In genomic region chr2:113084249-113085000, GRCh38 we compare ENCODE assay signal across 10 cellular contexts. TPM values are rescaled to one million over a fixed set of nuclear protein-coding genes. Genes with fewer than 3 reads are reported as not detected.
A peak's percentile ranks its signal among the peaks of the same experiment; 100 is the strongest.
DNase-seq lines count a peak whose midpoint lies in the region; ATAC-seq, FAIRE-seq and TF ChIP-seq lines count a peak whose summit lies in the region.
"Had no signal": no experiment of that assay in that cellular context is flagged by ENCODE, and none has a peak within 500 bp of the region (broad histone marks: within the 10 kb centered on the region; RNA-seq: fewer than 3 reads in every experiment).

No MANE protein-coding gene starts in this region.

- no peak for FAIRE-seq in A549 (lab: Jason Lieb, UNC)
- FAIRE-seq: GM12891 had no signal

- POLR2A ChIA-PET in A549 (lab: Yijun Ruan, JAX): no interaction called here

- no peaks in the 10 kb centered on the region for H3K36me3 ChIP-seq in Peyer's patch

- ATAC-seq in A549 (peak in 1 of 2 experiments; percentile 51; a peak in 1 of 6 replicates), HG03342 (IDR thresholded peaks at IDR 0.05; ENCODE audit: unreplicated experiment) (no peak)

- H3K4me3 ChIP-seq in A549: no peak overlapping the region
- no peak overlapping the region for H3K4me3 ChIP-seq in Peyer's patch
- H3K4me3 ChIP-seq in fibroblast of pulmonary artery (replicated peaks; ENCODE audit: low read depth, low read length): no peak overlapping the region

- peak; percentile 50 for TF ChIP-seq CTCF in A549 (IDR thresholded peaks at IDR 0.05)
- peak in 4 of 6 experiments; percentile 21 to 67 (median 60) for TF ChIP-seq CTCF in Peyer's patch (IDR thresholded peaks at IDR 0.05)
- peak; percentile 51 for TF ChIP-seq CTCF in fibroblast of pulmonary artery (IDR thresholded peaks at IDR 0.05; ENCODE audit: low read length, missing control alignments)

- H3K4me2 ChIP-seq in A549: no peak overlapping the region

- CTCF ChIA-PET in A549 (lab: Yijun Ruan, JAX): interaction anchor here (0.6 to 12.9 kb wide), 16 partner anchors 8 to 450 kb away, joined by 3 to 150 read pairs (median 4); no protein-coding TSS in a partner anchor

- TF ChIP-seq EP300 in A549 (IDR thresholded peaks at IDR 0.05): no peak

- no peaks in the 10 kb centered on the region for H3K27me3 ChIP-seq in Peyer's patch

- H3K4me1 ChIP-seq in A549 (no peaks in the 10 kb centered on the region), Peyer's patch (no peaks in the 10 kb centered on the region)

- TF ChIP-seq RAD21 in A549 (conservative IDR thresholded peaks at IDR 0.05 in 1 of 2, IDR thresholded peaks at IDR 0.05 in 1 of 2): peak; percentile 40 to 50; a peak in 4 of 5 replicates

- 11% methylated on average over 5 of the region's 5 CpGs for WGBS in A549 (ENCODE audit: missing lambda C conversion rate)

- DNase-seq in A549 (ENCODE audit: low read depth in 1 of 2, low spot score in 1 of 2) (no peak), GM03348 (ENCODE audit: low spot score) (peak; percentile 30), Peyer's patch (no peak), fibroblast of pulmonary artery (ENCODE audit: low read depth) (peak; percentile 19), putamen (ENCODE audit: low spot score) (no peak), NCI-H446 treated with DMSO at 0.1 percent for 48 hours (lab: John Stamatoyannopoulos, UW) (no peak), T1000 (lab: John Stamatoyannopoulos, UW) (no peak)

- H3K27ac ChIP-seq in A549 (no peak overlapping the region), Peyer's patch (no peak overlapping the region)

- TF ChIP-seq POLR2A in A549 (IDR thresholded peaks at IDR 0.05; ENCODE audit: low read length) (no peak), Peyer's patch (IDR thresholded peaks at IDR 0.05) (no peak)

- H3K9me3 ChIP-seq in A549: peaks cover 5% of the 10 kb centered on the region; the same call in 2 of the 3 replicates
- no peaks in the 10 kb centered on the region for H3K9me3 ChIP-seq in Peyer's patch

TF ChIP-seq in A549, 52 proteins besides CTCF, POLR2A, EP300 and RAD21:
- no peak for TF ChIP-seq EHMT2 (IDR thresholded peaks at IDR 0.05; ENCODE audit: low read depth)
- TF ChIP-seq EHF (CRISPR knock-in tag; IDR thresholded peaks at IDR 0.05): no peak
- TF ChIP-seq HOXB13 (CRISPR knock-in tag; IDR thresholded peaks at IDR 0.05; ENCODE audit: low read depth): no peak
- TF ChIP-seq CBX2 (IDR thresholded peaks at IDR 0.05; ENCODE audit: borderline replicate concordance, low read depth): no peak
- no peak for TF ChIP-seq SREBF2 (IDR thresholded peaks at IDR 0.05)
- no peak for TF ChIP-seq NR3C1 (IDR thresholded peaks at IDR 0.05)
- TF ChIP-seq KDM1A (IDR thresholded peaks at IDR 0.05; ENCODE audit: low read depth): no peak
- TF ChIP-seq REST (IDR thresholded peaks at IDR 0.05): no peak
- TF ChIP-seq, protein P1, sequence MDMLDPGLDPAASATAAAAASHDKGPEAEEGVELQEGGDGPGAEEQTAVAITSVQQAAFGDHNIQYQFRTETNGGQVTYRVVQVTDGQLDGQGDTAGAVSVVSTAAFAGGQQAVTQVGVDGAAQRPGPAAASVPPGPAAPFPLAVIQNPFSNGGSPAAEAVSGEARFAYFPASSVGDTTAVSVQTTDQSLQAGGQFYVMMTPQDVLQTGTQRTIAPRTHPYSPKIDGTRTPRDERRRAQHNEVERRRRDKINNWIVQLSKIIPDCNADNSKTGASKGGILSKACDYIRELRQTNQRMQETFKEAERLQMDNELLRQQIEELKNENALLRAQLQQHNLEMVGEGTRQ (IDR thresholded peaks at IDR 0.05): peak; percentile 31; the same call in 1 of the 2 replicates
- no peak for TF ChIP-seq PHF8 (IDR thresholded peaks at IDR 0.05; ENCODE audit: borderline replicate concordance, low read depth)
- TF ChIP-seq, protein P2, sequence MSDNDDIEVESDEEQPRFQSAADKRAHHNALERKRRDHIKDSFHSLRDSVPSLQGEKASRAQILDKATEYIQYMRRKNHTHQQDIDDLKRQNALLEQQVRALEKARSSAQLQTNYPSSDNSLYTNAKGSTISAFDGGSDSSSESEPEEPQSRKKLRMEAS (IDR thresholded peaks at IDR 0.05): no peak
- no peak for TF ChIP-seq KDM5A (IDR thresholded peaks at IDR 0.05)
- no peak for TF ChIP-seq RNF2 (IDR thresholded peaks at IDR 0.05; ENCODE audit: borderline replicate concordance, low read depth)
- peak; percentile 23; the same call in 1 of the 3 replicates for TF ChIP-seq SMC3 (IDR thresholded peaks at IDR 0.05)
- TF ChIP-seq RCOR1 (IDR thresholded peaks at IDR 0.05; ENCODE audit: low read depth, low read length): no peak
TF ChIP-seq in A549: peak in this region for 2.

RNA-seq across cellular contexts. Expression of gene IL1F10, which starts 16.7 kb away (rescaled TPM):
- polyA plus RNA-seq in A549 (2011; rRNA removed) (not detected in 2 replicates), A549 (2017; fragmentation: RNase III; extraction: RNeasy Plus Mini Kit Qiagen cat#74134 plus additional on column Dnase treatment) (not detected in 3 replicates)
- polyA plus RNA-seq in A549 (2012; cell fraction: cytosol; rRNA removed): not detected in 2 replicates
- polyA plus RNA-seq in A549 (2012; cell fraction: nucleus; rRNA removed): not detected in 2 replicates
- not detected in 2 replicates for polyA minus RNA-seq in A549 (2011; rRNA and poly(A)+ RNA removed)
- total RNA-seq in Peyer's patch: not detected
- total RNA-seq: T-helper 2 cell treated with Interferon-gamma antibody and Interleukin-4, amounts not matched to agents 100 ng/mL and 5 ng/mL, for 36 hours had no signal

RNA-seq across cellular contexts. Expression of gene IL36RN, which starts 25.4 kb away (rescaled TPM):
- polyA plus RNA-seq in A549 (2011; rRNA removed): not detected in 2 replicates
- not detected in 2 replicates for polyA plus RNA-seq in A549 (2012; cell fraction: cytosol; rRNA removed)
- polyA plus RNA-seq in A549 (2012; cell fraction: nucleus; rRNA removed): not detected in 2 replicates
- polyA plus RNA-seq in A549 (2017; fragmentation: RNase III; extraction: RNeasy Plus Mini Kit Qiagen cat#74134 plus additional on column Dnase treatment): not detected in 3 replicates
- polyA minus RNA-seq in A549 (2011; rRNA and poly(A)+ RNA removed): not detected in 2 replicates
- total RNA-seq in Peyer's patch: not detected
- total RNA-seq: T-helper 2 cell treated with Interferon-gamma antibody and Interleukin-4, amounts not matched to agents 100 ng/mL and 5 ng/mL, for 36 hours had no signal

RNA-seq across cellular contexts. Expression of gene IL36B, which starts 31.8 kb away (rescaled TPM):
- not detected in 2 replicates for polyA plus RNA-seq in A549 (2011; rRNA removed)
- polyA plus RNA-seq in A549 (2012; cell fraction: cytosol; rRNA removed): not detected in 2 replicates
- polyA plus RNA-seq in A549 (2012; cell fraction: nucleus; rRNA removed): not detected in 2 replicates
- not detected in 3 replicates for polyA plus RNA-seq in A549 (2017; fragmentation: RNase III; extraction: RNeasy Plus Mini Kit Qiagen cat#74134 plus additional on column Dnase treatment)
- not detected in 2 replicates for polyA minus RNA-seq in A549 (2011; rRNA and poly(A)+ RNA removed)
- total RNA-seq in Peyer's patch: not detected
- total RNA-seq: T-helper 2 cell treated with Interferon-gamma antibody and Interleukin-4, amounts not matched to agents 100 ng/mL and 5 ng/mL, for 36 hours had no signal

RNA-seq across cellular contexts. Expression of gene IL1RN, which starts 43.0 kb away (rescaled TPM):
- not detected in 2 replicates for polyA plus RNA-seq in A549 (2011; rRNA removed)
- polyA plus RNA-seq in A549 (2012; cell fraction: cytosol; rRNA removed): not detected in 2 replicates
- 0.12 TPM in 1 of 2 replicates, not detected in the other for polyA plus RNA-seq in A549 (2012; cell fraction: nucleus; rRNA removed)
- polyA plus RNA-seq in A549 (2017; fragmentation: RNase III; extraction: RNeasy Plus Mini Kit Qiagen cat#74134 plus additional on column Dnase treatment): 0.13 TPM in 1 of 3 replicates, not detected in the others
- polyA minus RNA-seq in A549 (2011; rRNA and poly(A)+ RNA removed): not detected in 2 replicates
- 10 to 100 TPM in 2 of 4 donors, 1 to 10 TPM in 1, not detected in 1; 8.0 to 42.7 (median 17.7) TPM for total RNA-seq in Peyer's patch

Comparison
In these comparisons a context has a peak if more than half of its experiments do, and no peak if none do; other contexts are left out.
1. DNase-seq: peak in GM03348 (single experiment) and fibroblast of pulmonary artery (single experiment); none in A549 (0 of 2), Peyer's patch (0 of 3), putamen (single experiment), NCI-H446 treated with DMSO at 0.1 percent for 48 hours (single experiment) and T1000 (single experiment).
2. Peak in every context shown above with its lines, with median percentiles within 50 percentile points of each other: CTCF ChIP-seq.